In the genomic region with DNA sequence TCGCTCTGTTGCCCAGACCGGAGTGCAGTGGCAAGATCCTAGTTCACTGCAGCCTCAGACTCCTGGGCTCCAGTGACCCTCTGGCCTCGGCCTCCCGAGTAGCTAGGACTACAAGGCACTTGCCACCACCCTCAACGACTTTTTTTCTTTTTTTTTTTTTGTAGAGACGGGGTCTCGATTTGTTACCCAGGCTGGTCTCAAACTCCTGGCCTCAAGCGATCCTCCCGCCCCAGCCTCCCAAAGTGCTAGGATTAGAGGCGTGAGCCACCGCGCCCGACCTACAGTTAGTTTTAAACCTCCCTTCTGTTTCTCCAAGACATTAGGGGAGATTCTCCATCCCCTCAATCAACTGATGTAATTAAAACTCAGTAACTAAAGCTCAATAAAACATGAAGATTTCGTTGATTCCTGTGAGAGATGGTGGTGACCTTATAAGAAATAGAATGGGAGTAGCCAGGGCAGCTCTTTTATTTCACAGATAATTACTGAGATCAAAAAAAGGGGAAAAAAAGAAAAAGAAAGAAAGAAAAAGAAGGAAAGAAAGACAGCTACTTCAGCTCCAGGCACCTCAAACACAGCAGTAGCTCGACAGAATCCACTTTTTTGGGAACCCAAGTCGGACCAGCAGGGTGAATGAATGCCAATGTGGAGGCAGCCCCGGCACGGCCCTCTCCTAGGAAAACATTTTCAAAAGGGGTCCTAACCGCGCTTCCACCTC, we compare ENCODE assay signal across 8 cellular contexts. TPM values are rescaled to one million over a fixed set of nuclear protein-coding genes. Genes with fewer than 3 reads are reported as not detected.
DNase-seq lines count a peak whose midpoint lies in the region; ATAC-seq and TF ChIP-seq lines count a peak whose summit lies in the region.

No MANE protein-coding gene starts in this region.

- TF ChIP-seq EP300 in esophagus muscularis mucosa (IDR thresholded peaks at IDR 0.05), result no peak

- H2AFZ ChIP-seq in DND-41 (ENCODE audit: low read depth, low read length) (peak overlapping the region; percentile 82), parathyroid adenoma (peak overlapping the region; percentile 71)

- no peak for ATAC-seq in DND-41 (ENCODE audit: insufficient read depth, low read depth)
- ATAC-seq in RWPE2 (ENCODE audit: low read depth), result no peak

- no peak for TF ChIP-seq POLR2A in esophagus muscularis mucosa (IDR thresholded peaks at IDR 0.05; ENCODE audit: low read depth)

- H3K79me2 ChIP-seq in DND-41 (ENCODE audit: insufficient read depth, low read length) (peaks cover 63% of the 10 kb centered on the region), parathyroid adenoma (peaks cover 8% of the 10 kb centered on the region)

- H3K4me1 ChIP-seq in DND-41 (ENCODE audit: insufficient read depth, low read length) (peaks cover 54% of the 10 kb centered on the region), RWPE2 (ENCODE audit: insufficient read depth, poor library complexity, severe bottlenecking) (peaks cover 2% of the 10 kb centered on the region), esophagus muscularis mucosa (peaks cover 22 to 58% (median 43%) of the 10 kb centered on the region in 4 donors), parathyroid adenoma (peaks cover 5% of the 10 kb centered on the region)

- H3K9me3 ChIP-seq in DND-41 (ENCODE audit: insufficient read depth, low read length, severe bottlenecking) (no peaks in the 10 kb centered on the region), RWPE2 (ENCODE audit: severe bottlenecking) (no peaks in the 10 kb centered on the region), esophagus muscularis mucosa (no peaks in the 10 kb centered on the region), parathyroid adenoma (ENCODE audit: control insufficient read depth, low read length) (no peaks in the 10 kb centered on the region)

- H3K4me3 ChIP-seq in DND-41 (ENCODE audit: low read depth in 1 of 2, low read length in 2 of 2) (peak overlapping the region; percentile 68 to 87), RWPE2 (ENCODE audit: severe bottlenecking) (peak overlapping the region; percentile 55), esophagus muscularis mucosa (peak overlapping the region; percentile 69 to 76 (median 70)), parathyroid adenoma (ENCODE audit: low read depth, low read length) (peak overlapping the region; percentile 100)

- intact Hi-C loops in esophagus muscularis mucosa (cut with DNase I), result no loop called here

- H4K20me1 ChIP-seq in DND-41 (ENCODE audit: insufficient read depth, low read length), result 0 out of 2 replicates have a peak, but pooled peaks cover 6% of the 10 kb centered on the region

- no peak for DNase-seq in DND-41
- DNase-seq in RWPE2 (ENCODE audit: low spot score), result no peak
- no peak for DNase-seq in esophagus muscularis mucosa (ENCODE audit: extremely low spot score)
- DNase-seq in islet precursor cell, result no peak
- no peak for DNase-seq in NCI-H128 (lab: John Stamatoyannopoulos, UW; ENCODE audit: unreplicated experiment)
- DNase-seq in anterior cingulate cortex (lab: John Stamatoyannopoulos, UW), result no peak
- DNase-seq in D341Med (ENCODE audit: low spot score), result no peak

- WGBS in esophagus muscularis mucosa, result 58% methylated on average over 20 of the region's 20 CpGs

- H3K27ac ChIP-seq in DND-41 (ENCODE audit: low read length), result peak overlapping the region; percentile 88
- peak overlapping the region; percentile 63 for H3K27ac ChIP-seq in RWPE2 (ENCODE audit: poor library complexity, severe bottlenecking)
- H3K27ac ChIP-seq in esophagus muscularis mucosa (replicated peaks in 1 of 4), result peak overlapping the region; percentile 79 to 87 (median 84)
- peak overlapping the region; percentile 75 for H3K27ac ChIP-seq in parathyroid adenoma

- TF ChIP-seq CTCF in DND-41 (IDR thresholded peaks at IDR 0.05; ENCODE audit: borderline replicate concordance, extremely low read depth, low read length, poor library complexity, severe bottlenecking), result no peak
- TF ChIP-seq CTCF in RWPE2 (IDR thresholded peaks at IDR 0.05; ENCODE audit: poor library complexity, severe bottlenecking), result no peak
- TF ChIP-seq CTCF in esophagus muscularis mucosa (IDR thresholded peaks at IDR 0.05), result no peak
- no peak for TF ChIP-seq CTCF in parathyroid adenoma (IDR thresholded peaks at IDR 0.05)

- H3K27me3 ChIP-seq in DND-41 (ENCODE audit: insufficient read depth, low read length, poor library complexity) (no peaks in the 10 kb centered on the region), RWPE2 (ENCODE audit: insufficient read depth, poor library complexity, severe bottlenecking) (no peaks in the 10 kb centered on the region), esophagus muscularis mucosa (no peaks in the 10 kb centered on the region), parathyroid adenoma (ENCODE audit: control insufficient read depth, insufficient read depth, low read length) (no peaks in the 10 kb centered on the region)

- H3K36me3 ChIP-seq in DND-41 (ENCODE audit: insufficient read depth, low read length), result peaks cover 37% of the 10 kb centered on the region
- H3K36me3 ChIP-seq in RWPE2 (ENCODE audit: low read depth), result peaks cover 42% of the 10 kb centered on the region
- peaks cover 16 to 40% (median 34%) of the 10 kb centered on the region in 4 donors for H3K36me3 ChIP-seq in esophagus muscularis mucosa
- H3K36me3 ChIP-seq in parathyroid adenoma (ENCODE audit: control insufficient read depth, insufficient read depth, low read length), result no peaks in the 10 kb centered on the region

- H3K9ac ChIP-seq in DND-41 (ENCODE audit: low read depth, low read length) (peak overlapping the region; percentile 82), parathyroid adenoma (peak overlapping the region; percentile 82)

- H3K4me2 ChIP-seq in DND-41 (ENCODE audit: insufficient read depth, low read length) (peak overlapping the region; percentile 84), parathyroid adenoma (ENCODE audit: low read length) (peak overlapping the region; percentile 94)

RNA-seq across cellular contexts. Expression of a gene that starts 0.6 kb away (rescaled TPM):
- total RNA-seq in esophagus muscularis mucosa, result 10 to 100 TPM; 26.5 to 49.8 (median 28.3) TPM

RNA-seq across cellular contexts. Expression of a gene that starts 3.0 kb away (rescaled TPM):
- total RNA-seq in esophagus muscularis mucosa, result 10 to 100 TPM in 3 of 4 donors, 1 to 10 TPM in 1; 8.3 to 25.2 (median 20.3) TPM

RNA-seq across cellular contexts. Expression of a gene that starts 54.7 kb away (rescaled TPM):
- total RNA-seq in esophagus muscularis mucosa, result 10 to 100 TPM; 23.0 to 36.8 (median 32.3) TPM
